In the genomic region with DNA sequence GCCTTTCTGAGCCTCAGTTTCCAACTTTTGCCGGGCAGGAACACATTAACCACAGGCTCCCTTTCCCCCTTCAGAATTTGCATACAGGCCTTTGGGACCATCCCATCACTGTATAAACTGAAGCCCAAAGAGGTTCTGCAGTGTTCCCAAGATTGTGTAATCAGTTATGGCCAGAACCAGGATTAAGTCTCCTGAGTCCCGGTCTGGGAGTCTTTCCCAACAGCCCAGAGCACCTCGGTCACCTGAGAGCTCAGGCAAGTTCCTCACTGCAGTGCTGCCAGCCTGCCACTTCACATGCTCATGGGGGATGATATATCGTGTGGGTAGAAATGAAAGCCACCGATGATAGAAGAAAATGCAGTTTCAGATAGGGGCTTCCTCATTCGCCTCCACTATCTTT, we compare ENCODE assay signal across 24 cellular contexts. TPM values are rescaled to one million over a fixed set of nuclear protein-coding genes. Genes with fewer than 3 reads are reported as not detected.
"Had no signal": no experiment of that assay in that cellular context is flagged by ENCODE, and none has a peak within 500 bp of the region (broad histone marks: within the 10 kb centered on the region; RNA-seq: fewer than 3 reads in every experiment).

No MANE protein-coding gene starts in this region.

- H3K4me1 Mint-ChIP-seq: memory B cell had no signal

- H3K27ac ChIP-seq: adrenal gland, body of pancreas, esophagus muscularis mucosa, foreskin keratinocyte, heart right ventricle, parathyroid adenoma, psoas muscle, tibial nerve had no signal

- H2AFZ ChIP-seq: parathyroid adenoma had no signal

- H3K27me3 ChIP-seq: adrenal gland, body of pancreas, esophagus muscularis mucosa, foreskin keratinocyte, tibial nerve had no signal

- H3K36me3 ChIP-seq: adrenal gland, esophagus muscularis mucosa, heart right ventricle, tibial nerve had no signal

- H3K27ac Mint-ChIP-seq: activated naive CD4-positive, alpha-beta T cell treated with anti-CD3 and anti-CD28 coated beads for 36 hours; activated naive CD8-positive, alpha-beta T cell treated with anti-CD3 and anti-CD28 coated beads for 36 hours; activated T-helper 1 cell treated with anti-CD3 and anti-CD28 coated beads, Interleukin-12 subunit alpha, Interleukin-12 subunit beta, Interleukin-2, Interleukin-4 antibody, amounts not matched to agents 30 ng/mL and 10 ng/mL and 1 ng/mL, durations not matched to agents 14 hours and 24 hours and 36 hours; memory B cell; naive thymus-derived CD8-positive, alpha-beta T cell; T-helper 17 cell had no signal

- H3K9me3 ChIP-seq: adrenal gland, body of pancreas, esophagus muscularis mucosa, heart right ventricle, psoas muscle, tibial nerve had no signal

- DNase-seq: activated CD4-positive, alpha-beta T cell treated with anti-CD3 and anti-CD28 coated beads for 4 hours; activated CD4-positive, alpha-beta T cell treated with anti-CD3 and anti-CD28 coated beads, Interleukin-2, amount 50 U/mL, for 4 hours; activated effector memory CD4-positive, alpha-beta T cell treated with anti-CD3 and anti-CD28 coated beads, Interleukin-2, amount 50 U/mL, for 16 hours; activated naive CD4-positive, alpha-beta T cell treated with anti-CD3 and anti-CD28 coated beads for 36 hours; activated naive CD8-positive, alpha-beta T cell treated with anti-CD3 and anti-CD28 coated beads for 36 hours; activated T-cell treated with anti-CD3 and anti-CD28 coated beads, Interleukin-2, amount 50 U/mL, for 1 hour; body of pancreas; foreskin keratinocyte; heart right ventricle; naive thymus-derived CD8-positive, alpha-beta T cell; nucleus accumbens; psoas muscle; stimulated activated naive CD4-positive, alpha-beta T cell treated with Interleukin-2 at 50 U/mL for 16 hours; T-helper 17 cell; T1000 had no signal

- ATAC-seq: body of pancreas; foreskin keratinocyte; heart right ventricle; naive thymus-derived CD8-positive, alpha-beta T cell; psoas muscle; T-helper 17 cell had no signal

- H3K79me2 ChIP-seq: parathyroid adenoma had no signal

- FAIRE-seq: urothelium cell line had no signal

- H3K4me3 ChIP-seq: adrenal gland, body of pancreas, esophagus muscularis mucosa, heart right ventricle, psoas muscle, tibial nerve had no signal

- H3K9ac ChIP-seq: parathyroid adenoma had no signal

- H3K9me3 Mint-ChIP-seq: activated naive CD4-positive, alpha-beta T cell treated with anti-CD3 and anti-CD28 coated beads for 36 hours; activated naive CD8-positive, alpha-beta T cell treated with anti-CD3 and anti-CD28 coated beads for 36 hours; activated T-helper 1 cell treated with anti-CD3 and anti-CD28 coated beads, Interleukin-12 subunit alpha, Interleukin-12 subunit beta, Interleukin-2, Interleukin-4 antibody, amounts not matched to agents 30 ng/mL and 10 ng/mL and 1 ng/mL, durations not matched to agents 14 hours and 24 hours and 36 hours; memory B cell; naive thymus-derived CD8-positive, alpha-beta T cell; neural crest cell had no signal

- H3K4me1 ChIP-seq: parathyroid adenoma, psoas muscle had no signal

- H3K36me3 Mint-ChIP-seq: activated naive CD8-positive, alpha-beta T cell treated with anti-CD3 and anti-CD28 coated beads for 36 hours; memory B cell; naive thymus-derived CD8-positive, alpha-beta T cell had no signal

- H3K4me3 Mint-ChIP-seq: activated naive CD4-positive, alpha-beta T cell treated with anti-CD3 and anti-CD28 coated beads for 36 hours; activated naive CD8-positive, alpha-beta T cell treated with anti-CD3 and anti-CD28 coated beads for 36 hours; activated T-helper 1 cell treated with anti-CD3 and anti-CD28 coated beads, Interleukin-12 subunit alpha, Interleukin-12 subunit beta, Interleukin-2, Interleukin-4 antibody, amounts not matched to agents 30 ng/mL and 10 ng/mL and 1 ng/mL, durations not matched to agents 14 hours and 24 hours and 36 hours; memory B cell; naive thymus-derived CD8-positive, alpha-beta T cell; neural crest cell; T-helper 17 cell had no signal

RNA-seq across cellular contexts. Expression of gene FHAD1, which starts 30.3 kb away (rescaled TPM):
- total RNA-seq: activated T-helper 1 cell treated with anti-CD3 and anti-CD28 coated beads, Interleukin-12 subunit alpha, Interleukin-12 subunit beta, Interleukin-2, Interleukin-4 antibody, amounts not matched to agents 30 ng/mL and 10 ng/mL and 1 ng/mL, durations not matched to agents 14 hours and 24 hours and 36 hours; chondrocyte; naive thymus-derived CD8-positive, alpha-beta T cell; T-helper 17 cell had no signal
- polyA plus RNA-seq: naive thymus-derived CD8-positive, alpha-beta T cell had no signal
